In genomic region chr1:109466440-109467300, GRCh38 we compare ENCODE assay signal across 8 cellular contexts. TPM values are rescaled to one million over a fixed set of nuclear protein-coding genes. Genes with fewer than 3 reads are reported as not detected.
DNase-seq lines count a peak whose midpoint lies in the region; ATAC-seq and TF ChIP-seq lines count a peak whose summit lies in the region.

Gene SYPL2, plus strand, starts transcription at chr1:109466546. Its CDS starts 298 bp downstream, at chr1:109466844.

- peaks cover 94% of the 10 kb centered on the region for H3K27me3 ChIP-seq in PC-3 (ENCODE audit: low read length)
- H3K27me3 ChIP-seq in duodenal mucosa (ENCODE audit: control insufficient read depth in 1 of 2, insufficient read depth in 2 of 2, low read length in 2 of 2), result peaks cover 51 to 67% of the 10 kb centered on the region in 2 donors
- H3K27me3 ChIP-seq in lung (ENCODE audit: control insufficient read depth, insufficient read depth), result no peaks in the 10 kb centered on the region
- peaks cover 4 to 81% of the 10 kb centered on the region in 2 donors for H3K27me3 ChIP-seq in tibial nerve

- no peaks in the 10 kb centered on the region for H3F3A ChIP-seq in PC-3 (ENCODE audit: low read length, unreplicated experiment)

- TF ChIP-seq EP300 in tibial nerve (IDR thresholded peaks at IDR 0.05), result no peak

- H3K9me3 ChIP-seq in PC-3 (ENCODE audit: low read length) (no peaks in the 10 kb centered on the region), duodenal mucosa (ENCODE audit: control insufficient read depth in 1 of 2, low read length in 2 of 2) (no peaks in the 10 kb centered on the region), lung (ENCODE audit: control insufficient read depth in 2 of 2, insufficient read depth in 1 of 2, low read length in 1 of 2) (no peaks in the 10 kb centered on the region), tibial nerve (no peaks in the 10 kb centered on the region)

- CTCF ChIA-PET in PC-3 (lab: Charles Lee), result no interaction called here

- H3K4me3 ChIP-seq in PC-3 (ENCODE audit: low read length) (peak within 1 kb of the TSS; percentile 35; the same call in 1 of the 2 replicates), duodenal mucosa (ENCODE audit: low read depth in 1 of 2, low read length in 2 of 2) (peak within 1 kb of the TSS; percentile 49 to 65), lung (peak within 1 kb of the TSS; percentile 52), tibial nerve (peak within 1 kb of the TSS; percentile 33 to 61 (median 46))

- DNase-seq in D341Med (ENCODE audit: low spot score) (peak; percentile 66), PC-3 (no peak), lung (ENCODE audit: low spot score) (no peak), tibial nerve (ENCODE audit: low spot score in 2 of 2) (peak in 1 of 2 donors; percentile 14), KG1 (lab: John Stamatoyannopoulos, UW) (no peak), glomerular visceral epithelial cell (ENCODE audit: extremely low spot score) (no peak)

- no peak for TF ChIP-seq POLR2A in tibial nerve (IDR thresholded peaks at IDR 0.05)

- no peak within 1 kb of the TSS for H3K9ac ChIP-seq in PC-3 (ENCODE audit: low read length)
- no peak within 1 kb of the TSS for H3K9ac ChIP-seq in duodenal mucosa (ENCODE audit: low read depth in 1 of 2, low read length in 2 of 2)

- H3K4me1 ChIP-seq in PC-3 (ENCODE audit: insufficient read depth, low read length) (no peaks in the 10 kb centered on the region), duodenal mucosa (ENCODE audit: control insufficient read depth in 1 of 2, insufficient read depth in 2 of 2, low read length in 2 of 2) (peaks cover 0 to 4% of the 10 kb centered on the region in 2 donors), lung (ENCODE audit: control insufficient read depth in 2 of 2, insufficient read depth in 2 of 2, low read length in 2 of 2) (peaks cover 0 to 5% of the 10 kb centered on the region in 2 donors), tibial nerve (peaks cover 0 to 24% (median 5%) of the 10 kb centered on the region in 4 donors)

- no peaks in the 10 kb centered on the region for H3K9me2 ChIP-seq in PC-3 (replicated peaks; ENCODE audit: low read length)

- BruUV-seq in PC-3 (replicated peaks; lab: Mats Ljungman, UMichigan), result no TSS peak

- 0 out of 2 replicates have a peak within 1 kb of the TSS, but pooled peaks have one; percentile 38 for H2AFZ ChIP-seq in PC-3 (ENCODE audit: low read length)

- no peak within 1 kb of the TSS for H3K27ac ChIP-seq in PC-3 (ENCODE audit: low read length)
- H3K27ac ChIP-seq in duodenal mucosa (ENCODE audit: low read depth, low read length), result peak within 1 kb of the TSS; percentile 10
- peak within 1 kb of the TSS in 1 of 2 donors; percentile 91 for H3K27ac ChIP-seq in lung (ENCODE audit: low read depth in 1 of 2, low read length in 1 of 2)
- peak within 1 kb of the TSS in 1 of 4 donors; percentile 52 for H3K27ac ChIP-seq in tibial nerve

- no peaks in the 10 kb centered on the region for H4K20me1 ChIP-seq in PC-3 (ENCODE audit: low read length)

- POLR2A ChIA-PET in PC-3 (lab: Charles Lee; ENCODE audit: unreplicated experiment), result no interaction called here

- peak within 1 kb of the TSS; percentile 46 for H3K4me2 ChIP-seq in PC-3 (ENCODE audit: low read length)

- ATAC-seq in PC-3, result no peak
- ATAC-seq in lung (ENCODE audit: insufficient read depth, low FRiP score), result peak; percentile 47
- ATAC-seq in HG02588 (IDR thresholded peaks at IDR 0.05; ENCODE audit: unreplicated experiment), result no peak

- no peaks in the 10 kb centered on the region for H3K36me3 ChIP-seq in PC-3 (ENCODE audit: low read depth, low read length)
- H3K36me3 ChIP-seq in duodenal mucosa (ENCODE audit: control insufficient read depth in 1 of 2, insufficient read depth in 2 of 2, low read length in 2 of 2), result no peaks in the 10 kb centered on the region
- H3K36me3 ChIP-seq in lung (ENCODE audit: control insufficient read depth in 2 of 2, insufficient read depth in 2 of 2, low read length in 2 of 2), result no peaks in the 10 kb centered on the region
- H3K36me3 ChIP-seq in tibial nerve, result no peaks in the 10 kb centered on the region

- no peak for TF ChIP-seq CTCF in PC-3 (conservative IDR thresholded peaks at IDR 0.05; ENCODE audit: low read depth, low read length)
- TF ChIP-seq CTCF in lung (IDR thresholded peaks at IDR 0.05; ENCODE audit: control extremely low read depth, extremely low read depth), result no peak
- no peak for TF ChIP-seq CTCF in tibial nerve (IDR thresholded peaks at IDR 0.05)

- intact Hi-C loops in PC-3 (cut with micrococcal nuclease), result no loop called here

- no peaks in the 10 kb centered on the region for H3K79me2 ChIP-seq in PC-3 (ENCODE audit: low read length)

- 1% methylated on average over 66 to 91 of the region's 91 CpGs for WGBS in lung, 2 donors
- WGBS in tibial nerve, 2 donors, result 0 to 5% methylated on average over 2 to 27 of the region's 91 CpGs

RNA-seq across cellular contexts. Expression of gene SYPL2, which starts in this region (rescaled TPM):
- total RNA-seq in PC-3 (2014; rRNA removed), result not detected in 2 replicates
- 1 to 10 TPM in 1 of 2 donors, under 1 TPM in 1; 0.31 to 1.4 TPM for total RNA-seq in lung
- 1 to 10 TPM in 1 of 2 donors, under 1 TPM in 1; 0.81 to 1.3 TPM for polyA plus RNA-seq in lung
- total RNA-seq in tibial nerve, result 1 to 10 TPM; 1.5 to 3.5 (median 2.4) TPM
